In the genomic region with DNA sequence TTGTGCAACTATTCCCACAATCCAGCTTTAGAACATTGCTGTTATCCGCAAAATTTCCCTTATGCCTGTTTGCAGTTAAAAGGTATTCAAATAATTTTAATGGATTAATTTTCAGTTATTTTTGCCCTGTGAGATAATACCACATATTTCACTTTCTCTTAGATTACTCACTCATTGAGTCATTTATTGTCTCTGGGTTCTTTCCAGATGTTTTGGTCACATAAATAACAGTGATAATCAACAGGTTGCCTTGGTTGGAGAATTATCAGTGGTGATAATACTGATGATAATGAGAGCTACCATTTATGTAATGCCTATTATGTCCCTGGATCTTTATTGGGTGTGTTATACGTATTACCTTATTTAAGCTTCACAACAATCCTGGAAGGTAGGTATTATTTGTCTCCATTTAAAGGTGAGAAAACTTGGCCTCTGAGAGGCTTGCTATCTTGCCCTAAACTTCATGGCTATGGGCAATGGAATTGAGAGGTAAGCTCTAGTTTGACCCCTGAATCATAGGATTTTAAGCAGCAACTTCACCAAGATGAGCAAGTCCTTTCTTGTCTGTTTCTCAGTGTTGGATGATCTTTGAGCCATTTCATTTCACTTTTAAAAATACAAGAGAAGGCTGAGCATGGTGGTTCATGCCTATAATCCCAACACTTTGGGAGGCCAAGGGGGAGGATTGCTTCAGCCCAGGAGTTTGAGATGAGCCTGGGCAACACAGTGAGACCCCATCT, we compare ENCODE assay signal across 22 cellular contexts.
A peak's percentile ranks its signal among the peaks of the same experiment; 100 is the strongest.
DNase-seq lines count a peak whose midpoint lies in the region; ATAC-seq, FAIRE-seq and TF ChIP-seq lines count a peak whose summit lies in the region.
"Had no signal": no experiment of that assay in that cellular context is flagged by ENCODE, and none has a peak within 500 bp of the region (broad histone marks: within the 10 kb centered on the region; RNA-seq: fewer than 3 reads in every experiment).

No MANE protein-coding gene starts in this region.

- CTCF ChIA-PET in activated CD4-positive, alpha-beta T cell treated with anti-CD3 and anti-CD28 coated beads for 36 hours (lab: Charles Lee), result interaction anchor here (1.2 kb wide), 1 partner anchor 16 kb away, joined by 3 read pairs; no protein-coding TSS in a partner anchor

- peak; percentile 27 for DNase-seq in EH (ENCODE audit: low read depth)
- peak; percentile 16 for DNase-seq in LHCN-M2 (ENCODE audit: low read depth)
- DNase-seq in bronchial epithelial cell (ENCODE audit: low read depth), result peak; percentile 27
- DNase-seq in foreskin keratinocyte, result peak; percentile 36 to 58
- DNase-seq in NCI-H1694 (lab: John Stamatoyannopoulos, UW), result no peak
- DNase-seq in body of pancreas, result no peak
- no peak for DNase-seq in activated CD4-positive, alpha-beta T cell treated with anti-CD3 and anti-CD28 coated beads for 36 hours
- no peak for DNase-seq in NCI-H1105 treated with DMSO at 0.1 percent for 48 hours (lab: John Stamatoyannopoulos, UW)
- DNase-seq: C1 segment of cervical spinal cord, GOT3, MM.1S, NCI-H1092, NCI-H146, NCI-H2081, NCI-H774, SHP77 treated with DMSO at 0.1 percent for 48 hours, T-cell had no signal

- no peak overlapping the region for H3K27ac ChIP-seq in foreskin keratinocyte
- H3K27ac ChIP-seq in body of pancreas, result no peak overlapping the region

- TF ChIP-seq CTCF in bronchial epithelial cell (IDR thresholded peaks at IDR 0.05; ENCODE audit: insufficient read depth, low read length, severe bottlenecking) (no peak), foreskin keratinocyte (conservative IDR thresholded peaks at IDR 0.05) (no peak), body of pancreas (IDR thresholded peaks at IDR 0.05) (no peak)

- TF ChIP-seq POLR2A in body of pancreas (IDR thresholded peaks at IDR 0.05), result no peak

- no peak for FAIRE-seq in bronchial epithelial cell (lab: Jason Lieb, UNC)
- FAIRE-seq: D721Med, GM19239, K562 had no signal

- H3K4me1 Mint-ChIP-seq in activated CD4-positive, alpha-beta T cell treated with anti-CD3 and anti-CD28 coated beads for 36 hours, result no peaks in the 10 kb centered on the region

- H3K27me3 Mint-ChIP-seq in activated CD4-positive, alpha-beta T cell treated with anti-CD3 and anti-CD28 coated beads for 36 hours, result no peaks in the 10 kb centered on the region
- H3K27me3 Mint-ChIP-seq: T-cell had no signal

- no peak for ATAC-seq in foreskin keratinocyte
- no peak for ATAC-seq in body of pancreas
- no peak for ATAC-seq in activated CD4-positive, alpha-beta T cell treated with anti-CD3 and anti-CD28 coated beads for 36 hours
- ATAC-seq: HCT116, K562, SK-N-SH treated with all-trans-retinoic acid at 6 μM for 48 hours, T-cell had no signal

- peaks cover 5% of the 10 kb centered on the region for H3K9me3 Mint-ChIP-seq in activated CD4-positive, alpha-beta T cell treated with anti-CD3 and anti-CD28 coated beads for 36 hours (ENCODE audit: low read depth)

- POLR2A ChIA-PET in activated CD4-positive, alpha-beta T cell treated with anti-CD3 and anti-CD28 coated beads for 36 hours (lab: Charles Lee), result no interaction called here

- H3K27me3 ChIP-seq in bronchial epithelial cell (ENCODE audit: control insufficient read depth, insufficient read depth, low read length) (no peaks in the 10 kb centered on the region), foreskin keratinocyte (no peaks in the 10 kb centered on the region), body of pancreas (no peaks in the 10 kb centered on the region)

- WGBS in body of pancreas, 2 donors, result 77 to 80% methylated on average over 2 of the region's 2 CpGs

- no peak overlapping the region for H3K4me3 ChIP-seq in bronchial epithelial cell (ENCODE audit: low read depth, low read length)
- H3K4me3 ChIP-seq in body of pancreas, result no peak overlapping the region
- H3K4me3 ChIP-seq: K562 had no signal

- no peak overlapping the region for H3K4me3 Mint-ChIP-seq in activated CD4-positive, alpha-beta T cell treated with anti-CD3 and anti-CD28 coated beads for 36 hours
- H3K4me3 Mint-ChIP-seq: T-cell had no signal

- H3K27ac Mint-ChIP-seq in activated CD4-positive, alpha-beta T cell treated with anti-CD3 and anti-CD28 coated beads for 36 hours, result no peak overlapping the region
- H3K27ac Mint-ChIP-seq: T-cell had no signal

- H3K9me3 ChIP-seq in body of pancreas, result no peaks in the 10 kb centered on the region

- no peaks in the 10 kb centered on the region for H3K4me1 ChIP-seq in foreskin keratinocyte
- H3K4me1 ChIP-seq in body of pancreas, result no peaks in the 10 kb centered on the region

- intact Hi-C loops in body of pancreas (cut with DNase I), result no loop called here
- intact Hi-C loops in activated CD4-positive, alpha-beta T cell treated with anti-CD3 and anti-CD28 coated beads for 36 hours (cut with DNase I, micrococcal nuclease), result no loop called here

- H3K36me3 Mint-ChIP-seq in activated CD4-positive, alpha-beta T cell treated with anti-CD3 and anti-CD28 coated beads for 36 hours (ENCODE audit: low read depth), result no peaks in the 10 kb centered on the region
- H3K36me3 Mint-ChIP-seq: T-cell had no signal

- no peaks in the 10 kb centered on the region for H3K36me3 ChIP-seq in bronchial epithelial cell (ENCODE audit: control insufficient read depth, insufficient read depth, low read length)
- H3K36me3 ChIP-seq in body of pancreas (replicated peaks in 1 of 2; ENCODE audit: insufficient read depth in 1 of 2, low read depth in 2 of 2), result no peaks in the 10 kb centered on the region

Comparison
In these comparisons a context has a peak if more than half of its experiments do, and no peak if none do; other contexts are left out.
1. DNase-seq: peak in EH (single experiment), LHCN-M2 (single experiment), bronchial epithelial cell (single experiment) and foreskin keratinocyte (2 of 2); none in NCI-H1694 (single experiment), body of pancreas (0 of 4), activated CD4-positive, alpha-beta T cell treated with anti-CD3 and anti-CD28 coated beads for 36 hours (single experiment) and NCI-H1105 treated with DMSO at 0.1 percent for 48 hours (single experiment).